16 cellular contexts compared by ENCODE assay signal in the genomic region with DNA sequence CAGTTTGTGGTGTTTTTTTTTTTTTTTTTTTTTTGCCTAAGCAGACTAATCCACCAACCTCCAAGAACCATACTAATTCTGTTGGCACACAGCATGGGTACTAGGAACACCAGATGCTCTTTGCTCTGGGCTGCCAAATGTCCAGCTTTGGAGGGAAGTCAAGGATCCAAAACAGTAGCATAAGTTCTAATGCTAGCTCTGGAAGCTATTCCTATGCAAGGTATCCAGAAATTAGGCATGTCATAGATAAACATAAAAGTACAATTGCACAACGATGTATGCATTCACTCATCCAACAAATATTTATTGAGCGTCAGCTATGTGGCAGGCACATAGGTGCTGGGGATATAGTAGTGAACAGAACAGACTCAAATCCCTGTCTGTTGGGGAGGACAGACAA.
DNase-seq lines count a peak whose midpoint lies in the region; ATAC-seq, FAIRE-seq and TF ChIP-seq lines count a peak whose summit lies in the region.
"Had no signal": no experiment of that assay in that cellular context is flagged by ENCODE, and none has a peak within 500 bp of the region (broad histone marks: within the 10 kb centered on the region; RNA-seq: fewer than 3 reads in every experiment).

No MANE protein-coding gene starts in this region.

- H3K27ac ChIP-seq in smooth muscle cell (ENCODE audit: low read depth) (peak overlapping the region; percentile 11), aorta (ENCODE audit: low read depth in 1 of 2, low read length in 2 of 2) (no peak overlapping the region), pancreas (no peak overlapping the region)
- H3K27ac ChIP-seq: coronary artery, left lung, suprapubic skin had no signal

- H3K79me2 ChIP-seq in smooth muscle cell (ENCODE audit: low read depth), result no peaks in the 10 kb centered on the region

- H2AFZ ChIP-seq in smooth muscle cell (ENCODE audit: low read depth), result no peak overlapping the region

- H3K9me3 ChIP-seq in smooth muscle cell (replicated peaks; ENCODE audit: low read depth), result no peaks in the 10 kb centered on the region
- peaks cover 2% of the 10 kb centered on the region for H3K9me3 ChIP-seq in aorta (ENCODE audit: control insufficient read depth, low read length)
- no peaks in the 10 kb centered on the region for H3K9me3 ChIP-seq in pancreas
- H3K9me3 ChIP-seq: left lung, suprapubic skin had no signal

- no peak overlapping the region for H3K4me3 ChIP-seq in smooth muscle cell
- H3K4me3 ChIP-seq in aorta (ENCODE audit: low read length in 2 of 2), result no peak overlapping the region
- no peak overlapping the region for H3K4me3 ChIP-seq in pancreas
- H3K4me3 ChIP-seq: coronary artery, left lung, suprapubic skin had no signal

- H3K9ac ChIP-seq in smooth muscle cell (ENCODE audit: low read depth), result no peak overlapping the region

- TF ChIP-seq CTCF in WTC11 (IDR thresholded peaks at IDR 0.05) (no peak), smooth muscle cell (IDR thresholded peaks at IDR 0.05; ENCODE audit: borderline replicate concordance, insufficient read depth, poor library complexity, severe bottlenecking) (no peak), pancreas (IDR thresholded peaks at IDR 0.05) (no peak)

- no peaks in the 10 kb centered on the region for H3K27me3 Mint-ChIP-seq in activated naive CD4-positive, alpha-beta T cell treated with anti-CD3 and anti-CD28 coated beads, Interleukin-2, amount 50 U/mL, for 24 hours
- H3K27me3 Mint-ChIP-seq in WTC11 (ENCODE audit: low read depth), result 0 out of 2 replicates have a peak, but pooled peaks cover 4% of the 10 kb centered on the region

- no peaks in the 10 kb centered on the region for H3K36me3 ChIP-seq in smooth muscle cell (ENCODE audit: low read depth)
- H3K36me3 ChIP-seq in aorta (ENCODE audit: control insufficient read depth in 1 of 2, insufficient read depth in 2 of 2, low read length in 1 of 2), result no peaks in the 10 kb centered on the region
- no peaks in the 10 kb centered on the region for H3K36me3 ChIP-seq in pancreas
- H3K36me3 ChIP-seq: left lung, suprapubic skin had no signal

- WGBS in smooth muscle cell (ENCODE audit: low lambda C conversion rate), result 79% methylated on average over 2 of the region's 2 CpGs
- 59 to 66% methylated on average over 2 of the region's 2 CpGs for WGBS in aorta, 2 donors
- 68 to 76% methylated on average over 2 of the region's 2 CpGs for WGBS in pancreas, 2 donors

- no peaks in the 10 kb centered on the region for H3K36me3 Mint-ChIP-seq in activated naive CD4-positive, alpha-beta T cell treated with anti-CD3 and anti-CD28 coated beads, Interleukin-2, amount 50 U/mL, for 24 hours
- peaks cover 9% of the 10 kb centered on the region for H3K36me3 Mint-ChIP-seq in WTC11
- H3K36me3 Mint-ChIP-seq: naive B cell had no signal

- H3K4me3 Mint-ChIP-seq in activated naive CD4-positive, alpha-beta T cell treated with anti-CD3 and anti-CD28 coated beads, Interleukin-2, amount 50 U/mL, for 24 hours, result no peak overlapping the region
- no peak overlapping the region for H3K4me3 Mint-ChIP-seq in WTC11
- H3K4me3 Mint-ChIP-seq: naive B cell had no signal

- intact Hi-C loops in aorta (cut with DNase I) (no loop called here), pancreas (cut with DNase I) (no loop called here)

- no peak overlapping the region for H3K4me2 ChIP-seq in smooth muscle cell

- CTCF ChIA-PET in WTC11 (lab: Charles Lee), result no interaction called here

- ATAC-seq in WTC11 (no peak), aorta (ENCODE audit: low FRiP score) (no peak), pancreas (no peak)
- ATAC-seq: left lung had no signal

- no peak for FAIRE-seq in pancreas (lab: Jason Lieb, UNC)

- H3K4me1 Mint-ChIP-seq in activated naive CD4-positive, alpha-beta T cell treated with anti-CD3 and anti-CD28 coated beads, Interleukin-2, amount 50 U/mL, for 24 hours, result peaks cover 10% of the 10 kb centered on the region
- no peaks in the 10 kb centered on the region for H3K4me1 Mint-ChIP-seq in WTC11

- H3K27ac Mint-ChIP-seq in activated naive CD4-positive, alpha-beta T cell treated with anti-CD3 and anti-CD28 coated beads, Interleukin-2, amount 50 U/mL, for 24 hours, result peak overlapping the region; percentile 17
- no peak overlapping the region for H3K27ac Mint-ChIP-seq in WTC11

- H3K4me1 ChIP-seq in smooth muscle cell (ENCODE audit: low read depth) (peaks cover 9% of the 10 kb centered on the region), aorta (ENCODE audit: control insufficient read depth in 1 of 2, insufficient read depth in 2 of 2, low read length in 2 of 2) (no peaks in the 10 kb centered on the region), pancreas (no peaks in the 10 kb centered on the region)

- no peaks in the 10 kb centered on the region for H4K20me1 ChIP-seq in smooth muscle cell (ENCODE audit: low read depth)

- POLR2A ChIA-PET in WTC11 (lab: Charles Lee), result interaction anchor here (1.3 kb wide), 1 partner anchor 67 kb away, joined by 3 read pairs; a partner anchor contains a TSS

- no peaks in the 10 kb centered on the region for H3K9me3 Mint-ChIP-seq in activated naive CD4-positive, alpha-beta T cell treated with anti-CD3 and anti-CD28 coated beads, Interleukin-2, amount 50 U/mL, for 24 hours
- H3K9me3 Mint-ChIP-seq in WTC11, result peaks cover 18% of the 10 kb centered on the region

- H3F3A ChIP-seq in smooth muscle cell (ENCODE audit: low read depth), result no peaks in the 10 kb centered on the region

- H3K27me3 ChIP-seq in smooth muscle cell (ENCODE audit: low read depth) (no peaks in the 10 kb centered on the region), aorta (ENCODE audit: control insufficient read depth in 1 of 2, insufficient read depth in 2 of 2, low read length in 1 of 2) (no peaks in the 10 kb centered on the region), pancreas (no peaks in the 10 kb centered on the region)
- H3K27me3 ChIP-seq: left lung, suprapubic skin had no signal

- no peak for DNase-seq in activated naive CD4-positive, alpha-beta T cell treated with Interleukin-2 at 50 U/mL for 16 hours
- DNase-seq in WTC11 (ENCODE audit: low spot score) (no peak), fibroblast of the conjunctiva (ENCODE audit: low read depth) (peak; percentile 58), smooth muscle cell (lab: John Stamatoyannopoulos, UW; ENCODE audit: unreplicated experiment) (no peak), aorta (no peak), pancreas (no peak), MV-4-11 (lab: John Stamatoyannopoulos, UW) (no peak)
- DNase-seq: activated CD4-positive, alpha-beta T cell treated with anti-CD3 and anti-CD28 coated beads for 48 hours; activated T-cell treated with anti-CD3 and anti-CD28 coated beads for 4 hours; erythroblast; left lung; naive B cell; SIG-M5 had no signal

TF ChIP-seq in WTC11, 78 proteins besides CTCF, POLR2A, EP300 and RAD21:
- TF ChIP-seq, protein P1, sequence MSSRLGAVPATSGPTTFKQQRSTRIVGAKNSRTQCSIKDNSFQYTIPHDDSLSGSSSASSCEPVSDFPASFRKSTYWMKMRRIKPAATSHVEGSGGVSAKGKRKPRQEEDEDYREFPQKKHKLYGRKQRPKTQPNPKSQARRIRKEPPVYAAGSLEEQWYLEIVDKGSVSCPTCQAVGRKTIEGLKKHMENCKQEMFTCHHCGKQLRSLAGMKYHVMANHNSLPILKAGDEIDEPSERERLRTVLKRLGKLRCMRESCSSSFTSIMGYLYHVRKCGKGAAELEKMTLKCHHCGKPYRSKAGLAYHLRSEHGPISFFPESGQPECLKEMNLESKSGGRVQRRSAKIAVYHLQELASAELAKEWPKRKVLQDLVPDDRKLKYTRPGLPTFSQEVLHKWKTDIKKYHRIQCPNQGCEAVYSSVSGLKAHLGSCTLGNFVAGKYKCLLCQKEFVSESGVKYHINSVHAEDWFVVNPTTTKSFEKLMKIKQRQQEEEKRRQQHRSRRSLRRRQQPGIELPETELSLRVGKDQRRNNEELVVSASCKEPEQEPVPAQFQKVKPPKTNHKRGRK (CRISPR knock-in tag; IDR thresholded peaks at IDR 0.05; ENCODE audit: borderline replicate concordance), result no peak
- TF ChIP-seq GABPB1 (CRISPR knock-in tag; IDR thresholded peaks at IDR 0.05), result peak; percentile 58; the same call in 1 of the 2 replicates
- TF ChIP-seq, protein P2, sequence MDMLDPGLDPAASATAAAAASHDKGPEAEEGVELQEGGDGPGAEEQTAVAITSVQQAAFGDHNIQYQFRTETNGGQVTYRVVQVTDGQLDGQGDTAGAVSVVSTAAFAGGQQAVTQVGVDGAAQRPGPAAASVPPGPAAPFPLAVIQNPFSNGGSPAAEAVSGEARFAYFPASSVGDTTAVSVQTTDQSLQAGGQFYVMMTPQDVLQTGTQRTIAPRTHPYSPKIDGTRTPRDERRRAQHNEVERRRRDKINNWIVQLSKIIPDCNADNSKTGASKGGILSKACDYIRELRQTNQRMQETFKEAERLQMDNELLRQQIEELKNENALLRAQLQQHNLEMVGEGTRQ (CRISPR knock-in tag; IDR thresholded peaks at IDR 0.05), result no peak
